Comparison of ENCODE assay signal across 8 cellular contexts in genomic region chr6:87407531-87407895, GRCh38. TPM values are rescaled to one million over a fixed set of nuclear protein-coding genes. Genes with fewer than 3 reads are reported as not detected.
A peak's percentile ranks its signal among the peaks of the same experiment; 100 is the strongest.
DNase-seq lines count a peak whose midpoint lies in the region; ATAC-seq and TF ChIP-seq lines count a peak whose summit lies in the region.

No MANE protein-coding gene starts in this region.

- H3K9me3 ChIP-seq in esophagus muscularis mucosa = no peaks in the 10 kb centered on the region

- DNase-seq in DMS114 treated with DMSO at 0.1 percent for 48 hours (lab: John Stamatoyannopoulos, UW; ENCODE audit: unreplicated experiment) = peak; percentile 79
- DNase-seq in HuH-7.5 (ENCODE audit: low spot score) = peak; percentile 16
- DNase-seq in T-helper 9 cell = peak; percentile 2
- DNase-seq in esophagus muscularis mucosa (ENCODE audit: extremely low spot score) = no peak
- no peak for DNase-seq in natural killer cell
- DNase-seq in GM10266 (ENCODE audit: extremely low spot score) = no peak
- no peak for DNase-seq in epidermal melanocyte (ENCODE audit: insufficient read length, low spot score)

- peak overlapping the region; percentile 72 to 89 (median 84) for H3K4me3 ChIP-seq in esophagus muscularis mucosa

- H3K4me1 Mint-ChIP-seq in natural killer cell = peaks cover 6 to 16% of the 10 kb centered on the region in 2 donors

- H3K27me3 ChIP-seq in esophagus muscularis mucosa = no peaks in the 10 kb centered on the region

- intact Hi-C loops in esophagus muscularis mucosa (cut with DNase I) (loop anchor here (5.0 kb wide), 2 partner anchors 65 to 180 kb away; partner anchors contain the start of genes RARS2 and SLC35A1), natural killer cell (cut with micrococcal nuclease) (loop anchor here (5.0 to 10.0 kb wide), 3 partner anchors 65 to 1677 kb away; partner anchors contain the start of genes PNRC1, SLC35A1 and ZNF292)

- 0% methylated on average over 10 of the region's 10 CpGs for WGBS in esophagus muscularis mucosa

- TF ChIP-seq EP300 in esophagus muscularis mucosa (IDR thresholded peaks at IDR 0.05) = no peak

- ATAC-seq in GM21367 (IDR thresholded peaks at IDR 0.05; ENCODE audit: unreplicated experiment) (peak; percentile 20), natural killer cell (peak in 1 of 3 donors; percentile 3)

- H3K27ac Mint-ChIP-seq in natural killer cell = peak overlapping the region; percentile 78

- H3K36me3 ChIP-seq in esophagus muscularis mucosa = no peaks in the 10 kb centered on the region

- peaks cover 9 to 26% of the 10 kb centered on the region in 2 donors for H3K27me3 Mint-ChIP-seq in natural killer cell (ENCODE audit: low read depth in 2 of 2)

- TF ChIP-seq POLR2A in esophagus muscularis mucosa (IDR thresholded peaks at IDR 0.05; ENCODE audit: low read depth) = no peak

- peak overlapping the region; percentile 91 for H3K4me3 Mint-ChIP-seq in natural killer cell

- no peak for TF ChIP-seq CTCF in esophagus muscularis mucosa (IDR thresholded peaks at IDR 0.05)
- TF ChIP-seq CTCF in natural killer cell (IDR thresholded peaks at IDR 0.05) = no peak
- TF ChIP-seq CTCF in GM10266 (IDR thresholded peaks at IDR 0.05; ENCODE audit: control insufficient read depth, insufficient read depth, low read depth, missing control alignments) = no peak

- H3K4me1 ChIP-seq in esophagus muscularis mucosa = peaks cover 4 to 11% (median 7%) of the 10 kb centered on the region in 4 donors

- H3K36me3 Mint-ChIP-seq in natural killer cell = no peaks in the 10 kb centered on the region

- peak overlapping the region; percentile 73 to 87 (median 82) for H3K27ac ChIP-seq in esophagus muscularis mucosa (replicated peaks in 1 of 4)

- no peaks in the 10 kb centered on the region for H3K9me3 Mint-ChIP-seq in natural killer cell

RNA-seq across cellular contexts. Expression of gene CFAP206, which starts 0.3 kb away (rescaled TPM):
- under 1 TPM in 2 of 4 donors, not detected in 2; 0.23 to 0.26 TPM for total RNA-seq in esophagus muscularis mucosa
- total RNA-seq in natural killer cell = not detected

Comparison
In these comparisons a context has a peak if more than half of its experiments do, and no peak if none do; other contexts are left out.
1. DNase-seq: peak in DMS114 treated with DMSO at 0.1 percent for 48 hours (single experiment), HuH-7.5 (single experiment) and T-helper 9 cell (single experiment); none in esophagus muscularis mucosa (single experiment), natural killer cell (single experiment), GM10266 (single experiment) and epidermal melanocyte (single experiment).